1 cellular context compared by ENCODE assay signal in the genomic region with DNA sequence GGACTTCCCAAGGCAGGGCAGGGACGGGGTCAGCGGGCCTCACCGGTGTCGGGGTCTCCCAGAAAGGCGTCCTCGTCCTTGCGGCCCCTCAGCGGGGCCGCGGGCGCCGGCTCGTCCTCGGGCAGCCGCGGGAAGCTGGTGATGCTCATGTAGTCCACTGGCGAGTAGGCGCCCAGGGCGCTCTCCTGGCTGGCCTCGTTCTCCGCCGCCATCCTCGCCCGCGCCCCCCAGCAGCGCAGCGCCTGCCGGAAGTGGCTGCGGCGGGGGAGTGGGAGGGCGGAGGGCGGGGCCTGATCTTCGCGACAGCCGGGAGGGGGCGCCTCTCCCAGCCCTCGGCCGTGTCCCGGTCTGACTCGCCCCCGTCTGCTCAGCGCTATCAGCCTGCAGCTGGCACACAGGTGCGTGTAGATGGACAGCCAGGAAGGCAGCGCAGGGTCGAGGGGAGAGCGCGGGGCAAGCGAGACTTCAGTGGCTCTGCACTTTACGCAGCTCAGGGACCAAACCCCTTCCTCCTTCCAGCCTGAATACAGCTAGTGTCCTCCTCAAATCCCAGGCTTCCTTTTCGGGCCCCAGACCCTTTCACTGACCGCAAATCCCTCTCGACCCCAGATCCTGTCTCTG.
TF ChIP-seq lines count a peak whose summit lies in the region.

A gene with protein sequence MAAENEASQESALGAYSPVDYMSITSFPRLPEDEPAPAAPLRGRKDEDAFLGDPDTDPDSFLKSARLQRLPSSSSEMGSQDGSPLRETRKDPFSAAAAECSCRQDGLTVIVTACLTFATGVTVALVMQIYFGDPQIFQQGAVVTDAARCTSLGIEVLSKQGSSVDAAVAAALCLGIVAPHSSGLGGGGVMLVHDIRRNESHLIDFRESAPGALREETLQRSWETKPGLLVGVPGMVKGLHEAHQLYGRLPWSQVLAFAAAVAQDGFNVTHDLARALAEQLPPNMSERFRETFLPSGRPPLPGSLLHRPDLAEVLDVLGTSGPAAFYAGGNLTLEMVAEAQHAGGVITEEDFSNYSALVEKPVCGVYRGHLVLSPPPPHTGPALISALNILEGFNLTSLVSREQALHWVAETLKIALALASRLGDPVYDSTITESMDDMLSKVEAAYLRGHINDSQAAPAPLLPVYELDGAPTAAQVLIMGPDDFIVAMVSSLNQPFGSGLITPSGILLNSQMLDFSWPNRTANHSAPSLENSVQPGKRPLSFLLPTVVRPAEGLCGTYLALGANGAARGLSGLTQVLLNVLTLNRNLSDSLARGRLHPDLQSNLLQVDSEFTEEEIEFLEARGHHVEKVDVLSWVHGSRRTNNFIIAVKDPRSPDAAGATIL (minus strand): TSS at position 253 of the 621 bp plus-strand sequence. CDS start 41 bp downstream, at position 212.

TF ChIP-seq in HepG2, 621 proteins besides CTCF, POLR2A, EP300 and RAD21 (continued from another document and continues in another):
- TF ChIP-seq, protein P1, sequence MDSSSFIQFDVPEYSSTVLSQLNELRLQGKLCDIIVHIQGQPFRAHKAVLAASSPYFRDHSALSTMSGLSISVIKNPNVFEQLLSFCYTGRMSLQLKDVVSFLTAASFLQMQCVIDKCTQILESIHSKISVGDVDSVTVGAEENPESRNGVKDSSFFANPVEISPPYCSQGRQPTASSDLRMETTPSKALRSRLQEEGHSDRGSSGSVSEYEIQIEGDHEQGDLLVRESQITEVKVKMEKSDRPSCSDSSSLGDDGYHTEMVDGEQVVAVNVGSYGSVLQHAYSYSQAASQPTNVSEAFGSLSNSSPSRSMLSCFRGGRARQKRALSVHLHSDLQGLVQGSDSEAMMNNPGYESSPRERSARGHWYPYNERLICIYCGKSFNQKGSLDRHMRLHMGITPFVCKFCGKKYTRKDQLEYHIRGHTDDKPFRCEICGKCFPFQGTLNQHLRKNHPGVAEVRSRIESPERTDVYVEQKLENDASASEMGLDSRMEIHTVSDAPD (CRISPR knock-in tag; IDR thresholded peaks at IDR 0.05), result 0 out of 2 replicates have a peak, but pooled peaks have one; percentile 20
- TF ChIP-seq KLF13 (CRISPR knock-in tag; IDR thresholded peaks at IDR 0.05) (peak; percentile 71; the same call in 1 of the 2 replicates), ATF7 (IDR thresholded peaks at IDR 0.05) (no peak), ATF7 (CRISPR knock-in tag; IDR thresholded peaks at IDR 0.05) (no peak), ZNF296 (CRISPR knock-in tag; conservative IDR thresholded peaks at IDR 0.05) (peak; percentile 48; the same call in 1 of the 2 replicates), HDAC2 (CRISPR knock-in tag; IDR thresholded peaks at IDR 0.05) (peak; percentile 89), MEIS2 (CRISPR knock-in tag; IDR thresholded peaks at IDR 0.05) (peak; percentile 95), AKAP8 (CRISPR knock-in tag; IDR thresholded peaks at IDR 0.05) (peak; percentile 95), SAFB2 (CRISPR knock-in tag; IDR thresholded peaks at IDR 0.05; ENCODE audit: borderline replicate concordance, low read depth) (peak; percentile 96; the same call in 1 of the 2 replicates), ZBTB7A (CRISPR knock-in tag; IDR thresholded peaks at IDR 0.05) (peak; percentile 93), ZNF441 (CRISPR knock-in tag; IDR thresholded peaks at IDR 0.05; ENCODE audit: borderline replicate concordance) (peak; percentile 24; the same call in 1 of the 2 replicates), HNF4G (IDR thresholded peaks at IDR 0.05; ENCODE audit: borderline replicate concordance, low read depth, low read length) (0 out of 2 replicates have a peak, but pooled peaks have one; percentile 19), HNF4G (CRISPR knock-in tag; IDR thresholded peaks at IDR 0.05; ENCODE audit: borderline replicate concordance, low read depth) (peak; percentile 54; the same call in 1 of the 2 replicates), ETV5 (CRISPR knock-in tag; IDR thresholded peaks at IDR 0.05; ENCODE audit: borderline replicate concordance) (peak; percentile 100), TAF15 (IDR thresholded peaks at IDR 0.05; ENCODE audit: low read depth, low read length, poor library complexity, severe bottlenecking) (no peak), ZNF883 (CRISPR knock-in tag; IDR thresholded peaks at IDR 0.05; ENCODE audit: not compliant biosample characterization) (peak; percentile 48), JDP2 (CRISPR knock-in tag; IDR thresholded peaks at IDR 0.05; ENCODE audit: borderline replicate concordance) (no peak; the same call in 1 of the 2 replicates), ZNF292 (CRISPR knock-in tag; IDR thresholded peaks at IDR 0.05; ENCODE audit: borderline replicate concordance, low read depth) (peak; percentile 97), ZNF749 (CRISPR knock-in tag; IDR thresholded peaks at IDR 0.05; ENCODE audit: borderline replicate concordance) (0 out of 2 replicates have a peak, but pooled peaks have one; percentile 39), FOXA1 (IDR thresholded peaks at IDR 0.05) (no peak), FOXA1 (CRISPR knock-in tag; IDR thresholded peaks at IDR 0.05) (peak; percentile 59; the same call in 1 of the 2 replicates), XRCC5 (optimal IDR thresholded peaks at IDR 0.05; ENCODE audit: low read length) (peak; percentile 95), ZNF775 (CRISPR knock-in tag; IDR thresholded peaks at IDR 0.05; ENCODE audit: borderline replicate concordance) (no peak; the same call in 1 of the 2 replicates), NR2F1 (CRISPR knock-in tag; IDR thresholded peaks at IDR 0.05) (0 out of 4 replicates have a peak, but pooled peaks of 1 of the 2 experiments have one; percentile 41), JUND (CRISPR knock-in tag; IDR thresholded peaks at IDR 0.05) (peak; percentile 62), ZNF30 (CRISPR knock-in tag; IDR thresholded peaks at IDR 0.05) (no peak), ZFYVE20 (CRISPR knock-in tag; IDR thresholded peaks at IDR 0.05; ENCODE audit: borderline replicate concordance, low read depth) (no peak), NPAS2 (CRISPR knock-in tag; IDR thresholded peaks at IDR 0.05; ENCODE audit: borderline replicate concordance) (no peak), ATF7-NPFF (CRISPR knock-in tag; IDR thresholded peaks at IDR 0.05; ENCODE audit: low read depth) (peak; percentile 83)
- TF ChIP-seq, protein P2, sequence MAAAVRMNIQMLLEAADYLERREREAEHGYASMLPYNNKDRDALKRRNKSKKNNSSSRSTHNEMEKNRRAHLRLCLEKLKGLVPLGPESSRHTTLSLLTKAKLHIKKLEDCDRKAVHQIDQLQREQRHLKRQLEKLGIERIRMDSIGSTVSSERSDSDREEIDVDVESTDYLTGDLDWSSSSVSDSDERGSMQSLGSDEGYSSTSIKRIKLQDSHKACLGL (CRISPR knock-in tag; IDR thresholded peaks at IDR 0.05), result peak; percentile 93
- TF ChIP-seq, protein P3, sequence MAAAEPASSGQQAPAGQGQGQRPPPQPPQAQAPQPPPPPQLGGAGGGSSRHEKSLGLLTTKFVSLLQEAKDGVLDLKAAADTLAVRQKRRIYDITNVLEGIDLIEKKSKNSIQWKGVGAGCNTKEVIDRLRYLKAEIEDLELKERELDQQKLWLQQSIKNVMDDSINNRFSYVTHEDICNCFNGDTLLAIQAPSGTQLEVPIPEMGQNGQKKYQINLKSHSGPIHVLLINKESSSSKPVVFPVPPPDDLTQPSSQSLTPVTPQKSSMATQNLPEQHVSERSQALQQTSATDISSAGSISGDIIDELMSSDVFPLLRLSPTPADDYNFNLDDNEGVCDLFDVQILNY (CRISPR knock-in tag; conservative IDR thresholded peaks at IDR 0.05), result peak; percentile 56; the same call in 1 of the 2 replicates
- TF ChIP-seq, protein P4, sequence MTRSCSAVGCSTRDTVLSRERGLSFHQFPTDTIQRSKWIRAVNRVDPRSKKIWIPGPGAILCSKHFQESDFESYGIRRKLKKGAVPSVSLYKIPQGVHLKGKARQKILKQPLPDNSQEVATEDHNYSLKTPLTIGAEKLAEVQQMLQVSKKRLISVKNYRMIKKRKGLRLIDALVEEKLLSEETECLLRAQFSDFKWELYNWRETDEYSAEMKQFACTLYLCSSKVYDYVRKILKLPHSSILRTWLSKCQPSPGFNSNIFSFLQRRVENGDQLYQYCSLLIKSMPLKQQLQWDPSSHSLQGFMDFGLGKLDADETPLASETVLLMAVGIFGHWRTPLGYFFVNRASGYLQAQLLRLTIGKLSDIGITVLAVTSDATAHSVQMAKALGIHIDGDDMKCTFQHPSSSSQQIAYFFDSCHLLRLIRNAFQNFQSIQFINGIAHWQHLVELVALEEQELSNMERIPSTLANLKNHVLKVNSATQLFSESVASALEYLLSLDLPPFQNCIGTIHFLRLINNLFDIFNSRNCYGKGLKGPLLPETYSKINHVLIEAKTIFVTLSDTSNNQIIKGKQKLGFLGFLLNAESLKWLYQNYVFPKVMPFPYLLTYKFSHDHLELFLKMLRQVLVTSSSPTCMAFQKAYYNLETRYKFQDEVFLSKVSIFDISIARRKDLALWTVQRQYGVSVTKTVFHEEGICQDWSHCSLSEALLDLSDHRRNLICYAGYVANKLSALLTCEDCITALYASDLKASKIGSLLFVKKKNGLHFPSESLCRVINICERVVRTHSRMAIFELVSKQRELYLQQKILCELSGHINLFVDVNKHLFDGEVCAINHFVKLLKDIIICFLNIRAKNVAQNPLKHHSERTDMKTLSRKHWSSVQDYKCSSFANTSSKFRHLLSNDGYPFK (CRISPR knock-in tag; IDR thresholded peaks at IDR 0.05; ENCODE audit: borderline replicate concordance), result peak; percentile 91
- TF ChIP-seq, protein P5, sequence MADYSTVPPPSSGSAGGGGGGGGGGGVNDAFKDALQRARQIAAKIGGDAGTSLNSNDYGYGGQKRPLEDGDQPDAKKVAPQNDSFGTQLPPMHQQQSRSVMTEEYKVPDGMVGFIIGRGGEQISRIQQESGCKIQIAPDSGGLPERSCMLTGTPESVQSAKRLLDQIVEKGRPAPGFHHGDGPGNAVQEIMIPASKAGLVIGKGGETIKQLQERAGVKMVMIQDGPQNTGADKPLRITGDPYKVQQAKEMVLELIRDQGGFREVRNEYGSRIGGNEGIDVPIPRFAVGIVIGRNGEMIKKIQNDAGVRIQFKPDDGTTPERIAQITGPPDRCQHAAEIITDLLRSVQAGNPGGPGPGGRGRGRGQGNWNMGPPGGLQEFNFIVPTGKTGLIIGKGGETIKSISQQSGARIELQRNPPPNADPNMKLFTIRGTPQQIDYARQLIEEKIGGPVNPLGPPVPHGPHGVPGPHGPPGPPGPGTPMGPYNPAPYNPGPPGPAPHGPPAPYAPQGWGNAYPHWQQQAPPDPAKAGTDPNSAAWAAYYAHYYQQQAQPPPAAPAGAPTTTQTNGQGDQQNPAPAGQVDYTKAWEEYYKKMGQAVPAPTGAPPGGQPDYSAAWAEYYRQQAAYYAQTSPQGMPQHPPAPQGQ (CRISPR knock-in tag; IDR thresholded peaks at IDR 0.05; ENCODE audit: borderline replicate concordance), result peak; percentile 43; the same call in 1 of the 2 replicates
- TF ChIP-seq, protein P6, sequence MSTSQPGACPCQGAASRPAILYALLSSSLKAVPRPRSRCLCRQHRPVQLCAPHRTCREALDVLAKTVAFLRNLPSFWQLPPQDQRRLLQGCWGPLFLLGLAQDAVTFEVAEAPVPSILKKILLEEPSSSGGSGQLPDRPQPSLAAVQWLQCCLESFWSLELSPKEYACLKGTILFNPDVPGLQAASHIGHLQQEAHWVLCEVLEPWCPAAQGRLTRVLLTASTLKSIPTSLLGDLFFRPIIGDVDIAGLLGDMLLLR (CRISPR knock-in tag; IDR thresholded peaks at IDR 0.05), result peak; percentile 91
- TF ChIP-seq, protein P7, sequence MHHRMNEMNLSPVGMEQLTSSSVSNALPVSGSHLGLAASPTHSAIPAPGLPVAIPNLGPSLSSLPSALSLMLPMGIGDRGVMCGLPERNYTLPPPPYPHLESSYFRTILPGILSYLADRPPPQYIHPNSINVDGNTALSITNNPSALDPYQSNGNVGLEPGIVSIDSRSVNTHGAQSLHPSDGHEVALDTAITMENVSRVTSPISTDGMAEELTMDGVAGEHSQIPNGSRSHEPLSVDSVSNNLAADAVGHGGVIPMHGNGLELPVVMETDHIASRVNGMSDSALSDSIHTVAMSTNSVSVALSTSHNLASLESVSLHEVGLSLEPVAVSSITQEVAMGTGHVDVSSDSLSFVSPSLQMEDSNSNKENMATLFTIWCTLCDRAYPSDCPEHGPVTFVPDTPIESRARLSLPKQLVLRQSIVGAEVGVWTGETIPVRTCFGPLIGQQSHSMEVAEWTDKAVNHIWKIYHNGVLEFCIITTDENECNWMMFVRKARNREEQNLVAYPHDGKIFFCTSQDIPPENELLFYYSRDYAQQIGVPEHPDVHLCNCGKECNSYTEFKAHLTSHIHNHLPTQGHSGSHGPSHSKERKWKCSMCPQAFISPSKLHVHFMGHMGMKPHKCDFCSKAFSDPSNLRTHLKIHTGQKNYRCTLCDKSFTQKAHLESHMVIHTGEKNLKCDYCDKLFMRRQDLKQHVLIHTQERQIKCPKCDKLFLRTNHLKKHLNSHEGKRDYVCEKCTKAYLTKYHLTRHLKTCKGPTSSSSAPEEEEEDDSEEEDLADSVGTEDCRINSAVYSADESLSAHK (CRISPR knock-in tag; IDR thresholded peaks at IDR 0.05; ENCODE audit: borderline replicate concordance), result no peak
- TF ChIP-seq, protein P8, sequence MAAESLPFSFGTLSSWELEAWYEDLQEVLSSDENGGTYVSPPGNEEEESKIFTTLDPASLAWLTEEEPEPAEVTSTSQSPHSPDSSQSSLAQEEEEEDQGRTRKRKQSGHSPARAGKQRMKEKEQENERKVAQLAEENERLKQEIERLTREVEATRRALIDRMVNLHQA (CRISPR knock-in tag; IDR thresholded peaks at IDR 0.05), result 0 out of 2 replicates have a peak, but pooled peaks have one; percentile 26
- TF ChIP-seq, protein P9, sequence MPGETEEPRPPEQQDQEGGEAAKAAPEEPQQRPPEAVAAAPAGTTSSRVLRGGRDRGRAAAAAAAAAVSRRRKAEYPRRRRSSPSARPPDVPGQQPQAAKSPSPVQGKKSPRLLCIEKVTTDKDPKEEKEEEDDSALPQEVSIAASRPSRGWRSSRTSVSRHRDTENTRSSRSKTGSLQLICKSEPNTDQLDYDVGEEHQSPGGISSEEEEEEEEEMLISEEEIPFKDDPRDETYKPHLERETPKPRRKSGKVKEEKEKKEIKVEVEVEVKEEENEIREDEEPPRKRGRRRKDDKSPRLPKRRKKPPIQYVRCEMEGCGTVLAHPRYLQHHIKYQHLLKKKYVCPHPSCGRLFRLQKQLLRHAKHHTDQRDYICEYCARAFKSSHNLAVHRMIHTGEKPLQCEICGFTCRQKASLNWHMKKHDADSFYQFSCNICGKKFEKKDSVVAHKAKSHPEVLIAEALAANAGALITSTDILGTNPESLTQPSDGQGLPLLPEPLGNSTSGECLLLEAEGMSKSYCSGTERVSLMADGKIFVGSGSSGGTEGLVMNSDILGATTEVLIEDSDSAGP (CRISPR knock-in tag; IDR thresholded peaks at IDR 0.05; ENCODE audit: borderline replicate concordance), result peak; percentile 94
- TF ChIP-seq, protein P10, sequence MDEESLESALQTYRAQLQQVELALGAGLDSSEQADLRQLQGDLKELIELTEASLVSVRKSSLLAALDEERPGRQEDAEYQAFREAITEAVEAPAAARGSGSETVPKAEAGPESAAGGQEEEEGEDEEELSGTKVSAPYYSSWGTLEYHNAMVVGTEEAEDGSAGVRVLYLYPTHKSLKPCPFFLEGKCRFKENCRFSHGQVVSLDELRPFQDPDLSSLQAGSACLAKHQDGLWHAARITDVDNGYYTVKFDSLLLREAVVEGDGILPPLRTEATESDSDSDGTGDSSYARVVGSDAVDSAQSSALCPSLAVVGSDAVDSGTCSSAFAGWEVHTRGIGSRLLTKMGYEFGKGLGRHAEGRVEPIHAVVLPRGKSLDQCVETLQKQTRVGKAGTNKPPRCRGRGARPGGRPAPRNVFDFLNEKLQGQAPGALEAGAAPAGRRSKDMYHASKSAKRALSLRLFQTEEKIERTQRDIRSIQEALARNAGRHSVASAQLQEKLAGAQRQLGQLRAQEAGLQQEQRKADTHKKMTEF (CRISPR knock-in tag; IDR thresholded peaks at IDR 0.05), result peak; percentile 97
